ENCODE assay signal across 7 cellular contexts in genomic region chr7:65609131-65609530, GRCh38.
"Had no signal": no experiment of that assay in that cellular context is flagged by ENCODE, and none has a peak within 500 bp of the region (broad histone marks: within the 10 kb centered on the region; RNA-seq: fewer than 3 reads in every experiment).

No MANE protein-coding gene starts in this region.

- H3K4me3 ChIP-seq: GM12878 had no signal

- DNase-seq: GDM1, GF-D8 had no signal

- FAIRE-seq: GM12891, GM12892, GM18507, GM19239 had no signal

- ATAC-seq: GM12878 had no signal
